In genomic region chr7:83359108-83359507, GRCh38 we compare ENCODE assay signal across 17 cellular contexts.
"Had no signal": no experiment of that assay in that cellular context is flagged by ENCODE, and none has a peak within 500 bp of the region (broad histone marks: within the 10 kb centered on the region; RNA-seq: fewer than 3 reads in every experiment).

No MANE protein-coding gene starts in this region.

- DNase-seq: activated CD4-positive, alpha-beta T cell treated with anti-CD3 and anti-CD28 coated beads for 1 hour; activated CD4-positive, alpha-beta T cell treated with anti-CD3 and anti-CD28 coated beads, Interleukin-2, amount 50 U/mL, for 1 hour; activated CD8-positive, alpha-beta T cell treated with anti-CD3 and anti-CD28 coated beads, Interleukin-2, amount 10 ng/mL, durations not matched to agents 7 days and 5 days; activated naive CD4-positive, alpha-beta T cell; activated T-cell treated with anti-CD3 and anti-CD28 coated beads, Interleukin-2, amount 50 U/mL, for 1 hour; dorsolateral prefrontal cortex; effector memory CD8-positive, alpha-beta T cell; head of caudate nucleus; islet precursor cell; left cardiac atrium; midbrain; ovary; psoas muscle; stimulated activated CD4-positive, alpha-beta T cell treated with anti-CD3 and anti-CD28 coated beads, Interleukin-1b, Interleukin-23, amount 100 ng/mL, for 48 hours; substantia nigra; tibial artery had no signal

- ATAC-seq: activated CD8-positive, alpha-beta T cell treated with anti-CD3 and anti-CD28 coated beads, Interleukin-2, amount 10 ng/mL, durations not matched to agents 7 days and 5 days; effector memory CD8-positive, alpha-beta T cell; gastroesophageal sphincter; left cardiac atrium; psoas muscle had no signal
